In genomic region chr13:93505104-93505952, GRCh38 we compare ENCODE assay signal across 20 cellular contexts.
A peak's percentile ranks its signal among the peaks of the same experiment; 100 is the strongest.
DNase-seq lines count a peak whose midpoint lies in the region; ATAC-seq and TF ChIP-seq lines count a peak whose summit lies in the region.
"Had no signal": no experiment of that assay in that cellular context is flagged by ENCODE, and none has a peak within 500 bp of the region (broad histone marks: within the 10 kb centered on the region; RNA-seq: fewer than 3 reads in every experiment).

No MANE protein-coding gene starts in this region.

- H3K9me3 ChIP-seq in neural progenitor cell (ENCODE audit: low read depth), result no peaks in the 10 kb centered on the region

- H3K79me2 ChIP-seq in neural progenitor cell (ENCODE audit: low read depth), result no peaks in the 10 kb centered on the region

- peak overlapping the region; percentile 67 for H3K27ac Mint-ChIP-seq in neural progenitor cell
- H3K27ac Mint-ChIP-seq: activated CD4-positive, alpha-beta T cell treated with anti-CD3 and anti-CD28 coated beads, Interleukin-2, amount 10 ng/mL, durations not matched to agents 7 days and 5 days; CD4-positive, CD25-positive, alpha-beta regulatory T cell; naive B cell; stimulated activated naive B cell treated with anti-CD40 and anti-IgM and Interleukin-4, amounts not matched to agents 10 μg/mL and 1 μg/mL and 100 μg/mL, for 72 hours had no signal

- H3K36me3 Mint-ChIP-seq in neural progenitor cell, result no peaks in the 10 kb centered on the region
- H3K36me3 Mint-ChIP-seq: CD4-positive, CD25-positive, alpha-beta regulatory T cell; stimulated activated naive B cell treated with anti-CD40 and anti-IgM and Interleukin-4, amounts not matched to agents 10 μg/mL and 1 μg/mL and 100 μg/mL, for 72 hours had no signal

- H3K4me1 ChIP-seq in neural progenitor cell, result no peaks in the 10 kb centered on the region

- no peak overlapping the region for H3K4me2 ChIP-seq in neural progenitor cell

- H3K4me3 ChIP-seq in epithelial cell of esophagus (ENCODE audit: low read length) (no peak overlapping the region), neural progenitor cell (no peak overlapping the region)

- ATAC-seq in GM19324 (IDR thresholded peaks at IDR 0.05; ENCODE audit: low FRiP score, unreplicated experiment) (no peak), GM19395 (IDR thresholded peaks at IDR 0.05; ENCODE audit: unreplicated experiment) (no peak)
- ATAC-seq: left colon; stimulated activated naive B cell treated with anti-CD40 and anti-IgM and Interleukin-4, amounts not matched to agents 10 μg/mL and 1 μg/mL and 100 μg/mL, for 72 hours had no signal

- TF ChIP-seq CTCF in epithelial cell of esophagus (IDR thresholded peaks at IDR 0.05; ENCODE audit: insufficient read depth, low read depth, low read length, missing control alignments), result no peak
- no peak for TF ChIP-seq CTCF in neural progenitor cell (IDR thresholded peaks at IDR 0.05)

- no peaks in the 10 kb centered on the region for H3K27me3 ChIP-seq in neural progenitor cell

- H3K4me1 Mint-ChIP-seq in neural progenitor cell, result peaks cover 15% of the 10 kb centered on the region
- H3K4me1 Mint-ChIP-seq: activated CD4-positive, alpha-beta T cell treated with anti-CD3 and anti-CD28 coated beads, Interleukin-2, amount 10 ng/mL, durations not matched to agents 7 days and 5 days; CD4-positive, CD25-positive, alpha-beta regulatory T cell; naive B cell; stimulated activated naive B cell treated with anti-CD40 and anti-IgM and Interleukin-4, amounts not matched to agents 10 μg/mL and 1 μg/mL and 100 μg/mL, for 72 hours had no signal

- H3K27ac ChIP-seq in neural progenitor cell, result no peak overlapping the region
- H3K27ac ChIP-seq: 22Rv1, RWPE1 had no signal

- H3K9me3 Mint-ChIP-seq in neural progenitor cell, result no peaks in the 10 kb centered on the region
- H3K9me3 Mint-ChIP-seq: activated CD4-positive, alpha-beta T cell treated with anti-CD3 and anti-CD28 coated beads, Interleukin-2, amount 10 ng/mL, durations not matched to agents 7 days and 5 days had no signal

- no peak overlapping the region for H3K4me3 Mint-ChIP-seq in neural progenitor cell
- H3K4me3 Mint-ChIP-seq: activated CD4-positive, alpha-beta T cell treated with anti-CD3 and anti-CD28 coated beads, Interleukin-2, amount 10 ng/mL, durations not matched to agents 7 days and 5 days; CD4-positive, CD25-positive, alpha-beta regulatory T cell; naive B cell; stimulated activated naive B cell treated with anti-CD40 and anti-IgM and Interleukin-4, amounts not matched to agents 10 μg/mL and 1 μg/mL and 100 μg/mL, for 72 hours had no signal

- peak; percentile 7 for DNase-seq in DMS 273 (lab: John Stamatoyannopoulos, UW; ENCODE audit: unreplicated experiment)
- DNase-seq in DMS 273 treated with DMSO at 0.1 percent for 48 hours (lab: John Stamatoyannopoulos, UW), result no peak
- DNase-seq in NCI-H226, result peak; percentile 20
- peak; percentile 2 for DNase-seq in epithelial cell of esophagus (ENCODE audit: low read depth)
- DNase-seq in neural progenitor cell (ENCODE audit: low spot score), result no peak
- no peak for DNase-seq in stimulated activated naive CD4-positive, alpha-beta T cell (lab: John Stamatoyannopoulos, UW)
- DNase-seq: activated CD4-positive, alpha-beta T cell treated with anti-CD3 and anti-CD28 coated beads, Interleukin-2, amount 10 ng/mL, durations not matched to agents 7 days and 5 days; activated T-cell treated with anti-CD3 and anti-CD28 coated beads, Interleukin-2, amount 50 U/mL, for 48 hours; CD4-positive, CD25-positive, alpha-beta regulatory T cell; erythroblast; GF-D8; left colon; MV-4-11; naive B cell; NCI-H446 treated with DMSO at 0.1 percent for 48 hours; stimulated activated naive B cell treated with anti-CD40 and anti-IgM and Interleukin-4, amounts not matched to agents 10 μg/mL and 1 μg/mL and 100 μg/mL, for 72 hours had no signal

- no peak overlapping the region for H2AFZ ChIP-seq in neural progenitor cell (replicated peaks)

- no peaks in the 10 kb centered on the region for H3K36me3 ChIP-seq in neural progenitor cell

- no peak overlapping the region for H3K9ac ChIP-seq in neural progenitor cell

- no peaks in the 10 kb centered on the region for H4K20me1 ChIP-seq in neural progenitor cell (ENCODE audit: low read depth)

- H3F3A ChIP-seq in neural progenitor cell (ENCODE audit: low read depth), result no peaks in the 10 kb centered on the region

- no peaks in the 10 kb centered on the region for H3K27me3 Mint-ChIP-seq in neural progenitor cell (ENCODE audit: insufficient read depth, low read depth)
- H3K27me3 Mint-ChIP-seq: activated CD4-positive, alpha-beta T cell treated with anti-CD3 and anti-CD28 coated beads, Interleukin-2, amount 10 ng/mL, durations not matched to agents 7 days and 5 days; CD4-positive, CD25-positive, alpha-beta regulatory T cell; naive B cell; stimulated activated naive B cell treated with anti-CD40 and anti-IgM and Interleukin-4, amounts not matched to agents 10 μg/mL and 1 μg/mL and 100 μg/mL, for 72 hours had no signal

Comparison
In these comparisons a context has a peak if more than half of its experiments do, and no peak if none do; other contexts are left out.
1. DNase-seq: peak in DMS 273 (single experiment), NCI-H226 (single experiment) and epithelial cell of esophagus (single experiment); none in DMS 273 treated with DMSO at 0.1 percent for 48 hours (single experiment), neural progenitor cell (single experiment) and stimulated activated naive CD4-positive, alpha-beta T cell (0 of 6).